25 cellular contexts compared by ENCODE assay signal in the genomic region with DNA sequence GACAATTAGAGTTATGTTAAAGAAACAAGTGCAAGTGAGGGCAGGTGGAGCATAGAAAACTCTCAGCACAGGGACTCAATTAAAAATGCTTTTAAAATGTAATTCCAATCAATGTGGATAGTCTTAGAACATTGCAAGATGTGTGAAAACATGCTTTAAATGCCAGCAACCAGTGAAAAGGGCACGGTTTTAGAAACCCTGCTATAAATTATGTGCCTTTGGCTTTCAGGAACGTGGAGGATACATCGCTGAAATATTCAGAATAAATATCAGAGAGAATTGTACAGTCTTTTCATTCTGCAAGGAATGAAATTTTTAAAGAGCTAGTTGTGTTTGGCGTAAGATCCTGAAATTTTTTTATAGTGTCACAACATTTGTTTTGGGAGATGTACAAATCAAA.
"Had no signal": no experiment of that assay in that cellular context is flagged by ENCODE, and none has a peak within 500 bp of the region (broad histone marks: within the 10 kb centered on the region; RNA-seq: fewer than 3 reads in every experiment).

No MANE protein-coding gene starts in this region.

- H3K4me3 ChIP-seq: adrenal gland, gastroesophageal sphincter, thyroid gland had no signal

- H3K27ac Mint-ChIP-seq: activated naive CD8-positive, alpha-beta T cell; brain; T-helper 1 cell treated with Interleukin-12 subunit alpha and Interleukin-12 subunit beta and Interleukin-4 antibody, amounts not matched to agents 30 μg/mL and 1 μg/mL, for 36 hours had no signal

- H3K36me3 ChIP-seq: adrenal gland, gastroesophageal sphincter, thyroid gland had no signal

- H3K9me3 Mint-ChIP-seq: effector memory CD8-positive, alpha-beta T cell; stimulated activated naive CD8-positive, alpha-beta T cell treated with anti-CD3 and anti-CD28 coated beads, Interleukin-15, amount 100 ng/mL, for 72 hours; T-helper 1 cell treated with Interleukin-12 subunit alpha and Interleukin-12 subunit beta and Interleukin-4 antibody, amounts not matched to agents 30 μg/mL and 1 μg/mL, for 36 hours had no signal

- H3K9me3 ChIP-seq: adrenal gland, gastroesophageal sphincter, thyroid gland had no signal

- ATAC-seq: gastroesophageal sphincter; right cardiac atrium; stimulated activated naive CD8-positive, alpha-beta T cell treated with anti-CD3 and anti-CD28 coated beads, Interleukin-15, amount 100 ng/mL, for 72 hours had no signal

- H3K4me1 ChIP-seq: adrenal gland had no signal

- H3K27ac ChIP-seq: adrenal gland, gastroesophageal sphincter, thyroid gland, VCaP had no signal

- DNase-seq: activated CD4-positive, alpha-beta T cell treated with anti-CD3 and anti-CD28 coated beads for 4 hours; activated CD4-positive, alpha-beta T cell treated with anti-CD3 and anti-CD28 coated beads, Interleukin-2, amount 50 U/mL, for 4 hours; activated effector memory CD4-positive, alpha-beta T cell treated with Interleukin-2 at 50 U/mL for 16 hours; activated naive CD4-positive, alpha-beta T cell treated with Interleukin-2 at 50 U/mL for 16 hours; adrenal gland; aorta; cortex of kidney; effector memory CD8-positive, alpha-beta T cell; erythroblast; hypothalamus; naive thymus-derived CD8-positive, alpha-beta T cell; posterior cingulate gyrus; right cardiac atrium; stimulated activated CD4-positive, alpha-beta T cell treated with anti-CD3 and anti-CD28 coated beads, Interleukin-12 subunit alpha, Interleukin-12 subunit beta, amount 100 ng/mL, for 4 hours; stimulated activated CD4-positive, alpha-beta T cell treated with anti-CD3 and anti-CD28 coated beads, Interleukin-4, amount 100 ng/mL, for 1 hour; stimulated activated naive CD8-positive, alpha-beta T cell treated with anti-CD3 and anti-CD28 coated beads, Interleukin-15, amount 100 ng/mL, for 72 hours; substantia nigra; SW 1271; T-helper 9 cell; thyroid gland had no signal

- H3K27me3 ChIP-seq: adrenal gland, gastroesophageal sphincter, thyroid gland had no signal

- H3K4me3 Mint-ChIP-seq: activated naive CD8-positive, alpha-beta T cell; brain; stimulated activated naive CD8-positive, alpha-beta T cell treated with anti-CD3 and anti-CD28 coated beads, Interleukin-15, amount 100 ng/mL, for 72 hours; T-helper 1 cell treated with Interleukin-12 subunit alpha and Interleukin-12 subunit beta and Interleukin-4 antibody, amounts not matched to agents 30 μg/mL and 1 μg/mL, for 36 hours had no signal

- H3K27me3 Mint-ChIP-seq: activated naive CD8-positive, alpha-beta T cell; effector memory CD8-positive, alpha-beta T cell; naive thymus-derived CD8-positive, alpha-beta T cell; stimulated activated naive CD8-positive, alpha-beta T cell treated with anti-CD3 and anti-CD28 coated beads, Interleukin-15, amount 100 ng/mL, for 72 hours had no signal
